In the genomic region with DNA sequence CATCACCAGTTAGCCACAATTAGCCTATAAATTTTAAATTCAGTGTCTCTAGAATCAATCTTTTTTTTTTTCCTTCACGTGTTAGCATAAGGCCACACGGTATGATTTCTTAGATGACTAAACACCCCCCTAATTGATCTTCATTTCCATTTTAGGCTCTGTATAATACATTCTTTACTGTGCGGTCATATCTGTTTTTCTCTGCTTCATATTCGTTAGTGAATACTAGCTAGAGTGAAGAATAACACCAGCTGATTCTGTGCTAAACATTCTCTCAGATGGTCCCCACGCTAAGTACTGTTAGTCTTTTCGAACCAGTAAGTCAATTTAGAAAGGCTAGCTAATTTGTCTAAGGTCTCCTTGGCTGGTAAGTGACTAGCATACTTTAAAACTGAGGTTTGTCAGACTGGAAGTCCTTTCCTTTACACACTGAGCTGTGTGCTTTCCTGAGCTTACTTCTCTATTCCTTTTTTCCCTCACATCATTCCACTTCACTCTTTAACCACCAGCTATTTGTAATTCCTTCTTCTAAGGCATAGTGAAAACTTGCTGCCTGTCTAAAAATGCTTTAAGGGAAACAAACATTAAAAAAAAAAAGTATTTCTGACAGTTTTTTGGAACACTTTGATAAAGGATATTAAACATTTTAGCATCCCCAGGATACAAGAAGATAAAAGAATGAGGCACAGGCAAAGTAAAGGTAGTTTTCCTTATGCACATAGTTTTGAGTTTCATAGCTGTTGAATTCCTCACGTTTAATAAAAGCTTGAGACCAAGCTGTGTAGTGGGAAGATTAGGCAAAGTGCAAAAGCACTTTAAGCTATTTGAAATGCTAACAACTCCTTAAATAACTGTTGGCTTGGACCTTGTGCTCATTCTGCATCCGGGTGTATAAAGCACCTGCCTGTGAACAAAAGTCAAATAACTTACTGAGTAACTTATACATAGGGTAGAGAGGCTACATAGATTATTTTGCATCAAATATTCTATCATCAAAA, we compare ENCODE assay signal across 2 cellular contexts.
TF ChIP-seq lines count a peak whose summit lies in the region.

No MANE protein-coding gene starts in this region.

TF ChIP-seq in WTC11, 78 proteins besides CTCF, POLR2A, EP300 and RAD21:
- TF ChIP-seq JAZF1 (CRISPR knock-in tag; IDR thresholded peaks at IDR 0.05) (no peak), NFYB (CRISPR knock-in tag; conservative IDR thresholded peaks at IDR 0.05; ENCODE audit: low read depth) (no peak), EMX1 (CRISPR knock-in tag; IDR thresholded peaks at IDR 0.05) (no peak), MLX (CRISPR knock-in tag; IDR thresholded peaks at IDR 0.05) (no peak), USF1 (CRISPR knock-in tag; IDR thresholded peaks at IDR 0.05) (no peak)
- TF ChIP-seq, protein P1, sequence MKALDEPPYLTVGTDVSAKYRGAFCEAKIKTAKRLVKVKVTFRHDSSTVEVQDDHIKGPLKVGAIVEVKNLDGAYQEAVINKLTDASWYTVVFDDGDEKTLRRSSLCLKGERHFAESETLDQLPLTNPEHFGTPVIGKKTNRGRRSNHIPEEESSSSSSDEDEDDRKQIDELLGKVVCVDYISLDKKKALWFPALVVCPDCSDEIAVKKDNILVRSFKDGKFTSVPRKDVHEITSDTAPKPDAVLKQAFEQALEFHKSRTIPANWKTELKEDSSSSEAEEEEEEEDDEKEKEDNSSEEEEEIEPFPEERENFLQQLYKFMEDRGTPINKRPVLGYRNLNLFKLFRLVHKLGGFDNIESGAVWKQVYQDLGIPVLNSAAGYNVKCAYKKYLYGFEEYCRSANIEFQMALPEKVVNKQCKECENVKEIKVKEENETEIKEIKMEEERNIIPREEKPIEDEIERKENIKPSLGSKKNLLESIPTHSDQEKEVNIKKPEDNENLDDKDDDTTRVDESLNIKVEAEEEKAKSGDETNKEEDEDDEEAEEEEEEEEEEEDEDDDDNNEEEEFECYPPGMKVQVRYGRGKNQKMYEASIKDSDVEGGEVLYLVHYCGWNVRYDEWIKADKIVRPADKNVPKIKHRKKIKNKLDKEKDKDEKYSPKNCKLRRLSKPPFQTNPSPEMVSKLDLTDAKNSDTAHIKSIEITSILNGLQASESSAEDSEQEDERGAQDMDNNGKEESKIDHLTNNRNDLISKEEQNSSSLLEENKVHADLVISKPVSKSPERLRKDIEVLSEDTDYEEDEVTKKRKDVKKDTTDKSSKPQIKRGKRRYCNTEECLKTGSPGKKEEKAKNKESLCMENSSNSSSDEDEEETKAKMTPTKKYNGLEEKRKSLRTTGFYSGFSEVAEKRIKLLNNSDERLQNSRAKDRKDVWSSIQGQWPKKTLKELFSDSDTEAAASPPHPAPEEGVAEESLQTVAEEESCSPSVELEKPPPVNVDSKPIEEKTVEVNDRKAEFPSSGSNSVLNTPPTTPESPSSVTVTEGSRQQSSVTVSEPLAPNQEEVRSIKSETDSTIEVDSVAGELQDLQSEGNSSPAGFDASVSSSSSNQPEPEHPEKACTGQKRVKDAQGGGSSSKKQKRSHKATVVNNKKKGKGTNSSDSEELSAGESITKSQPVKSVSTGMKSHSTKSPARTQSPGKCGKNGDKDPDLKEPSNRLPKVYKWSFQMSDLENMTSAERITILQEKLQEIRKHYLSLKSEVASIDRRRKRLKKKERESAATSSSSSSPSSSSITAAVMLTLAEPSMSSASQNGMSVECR (CRISPR knock-in tag; IDR thresholded peaks at IDR 0.05; ENCODE audit: borderline replicate concordance), result no peak
TF ChIP-seq in WTC11: peak in this region for 0.

TF ChIP-seq in HepG2, 621 proteins besides CTCF, POLR2A, EP300 and RAD21:
- TF ChIP-seq HNF4G (IDR thresholded peaks at IDR 0.05; ENCODE audit: borderline replicate concordance, low read depth, low read length), result peak; percentile 49; the same call in 1 of the 2 replicates
- TF ChIP-seq HNF4G (CRISPR knock-in tag; IDR thresholded peaks at IDR 0.05; ENCODE audit: borderline replicate concordance, low read depth), result no peak
- TF ChIP-seq TEAD3 (CRISPR knock-in tag; optimal IDR thresholded peaks at IDR 0.05; ENCODE audit: borderline replicate concordance), result peak; percentile 32
- 0 out of 2 replicates have a peak, but pooled peaks have one; percentile 25 for TF ChIP-seq MIXL1 (CRISPR knock-in tag; IDR thresholded peaks at IDR 0.05)
- no peak for TF ChIP-seq ZC3H4 (CRISPR knock-in tag; IDR thresholded peaks at IDR 0.05; ENCODE audit: borderline replicate concordance)
- no peak for TF ChIP-seq ZNF263 (CRISPR knock-in tag; IDR thresholded peaks at IDR 0.05)
- TF ChIP-seq NR2C2 (CRISPR knock-in tag; IDR thresholded peaks at IDR 0.05; ENCODE audit: borderline replicate concordance), result no peak
- peak; percentile 58 for TF ChIP-seq PAXIP1 (CRISPR knock-in tag; conservative IDR thresholded peaks at IDR 0.05)
- TF ChIP-seq ZNF326 (CRISPR knock-in tag; IDR thresholded peaks at IDR 0.05; ENCODE audit: borderline replicate concordance), result no peak
- TF ChIP-seq HOMEZ (CRISPR knock-in tag; IDR thresholded peaks at IDR 0.05; ENCODE audit: low read depth), result peak; percentile 14; the same call in 1 of the 2 replicates
- TF ChIP-seq ARID5B (CRISPR knock-in tag; IDR thresholded peaks at IDR 0.05), result peak; percentile 60
- TF ChIP-seq ZSCAN21 (CRISPR knock-in tag; IDR thresholded peaks at IDR 0.05; ENCODE audit: borderline replicate concordance), result no peak
- no peak for TF ChIP-seq PHF20 (CRISPR knock-in tag; IDR thresholded peaks at IDR 0.05)
- 0 out of 2 replicates have a peak, but pooled peaks have one; percentile 24 for TF ChIP-seq SAP130 (CRISPR knock-in tag; IDR thresholded peaks at IDR 0.05; ENCODE audit: low read depth)
- peak; percentile 72 for TF ChIP-seq HNF4A (CRISPR knock-in tag; IDR thresholded peaks at IDR 0.05)
- 0 out of 2 replicates have a peak, but pooled peaks have one; percentile 26 for TF ChIP-seq ELF3 (CRISPR knock-in tag; IDR thresholded peaks at IDR 0.05)
- no peak for TF ChIP-seq SOX13 (IDR thresholded peaks at IDR 0.05)
- peak in 1 of 2 experiments; percentile 22; a peak in 1 of 4 replicates for TF ChIP-seq SOX13 (CRISPR knock-in tag; conservative IDR thresholded peaks at IDR 0.05 in 1 of 2, IDR thresholded peaks at IDR 0.05 in 1 of 2)
TF ChIP-seq in HepG2: peak in this region for 10.
